In genomic region chr3:100590840-100591147, GRCh38 we compare ENCODE assay signal across 11 cellular contexts. TPM values are rescaled to one million over a fixed set of nuclear protein-coding genes. Genes with fewer than 3 reads are reported as not detected.
"Had no signal": no experiment of that assay in that cellular context is flagged by ENCODE, and none has a peak within 500 bp of the region (broad histone marks: within the 10 kb centered on the region; RNA-seq: fewer than 3 reads in every experiment).

No MANE protein-coding gene starts in this region.

- H3K4me1 ChIP-seq: lower lobe of right lung had no signal

- H3K27ac ChIP-seq: lower lobe of right lung had no signal

- H3K4me3 Mint-ChIP-seq: endodermal cell had no signal

- H3K9me3 Mint-ChIP-seq: immature natural killer cell; naive thymus-derived CD8-positive, alpha-beta T cell; T-helper 1 cell treated with Interleukin-12 subunit alpha and Interleukin-12 subunit beta and Interleukin-4 antibody, amounts not matched to agents 30 μg/mL and 1 μg/mL, for 36 hours had no signal

- H3K9me3 ChIP-seq: lower lobe of right lung had no signal

- H3K36me3 Mint-ChIP-seq: activated naive CD8-positive, alpha-beta T cell; immature natural killer cell; naive thymus-derived CD8-positive, alpha-beta T cell; type B pancreatic cell had no signal

- H3K27ac Mint-ChIP-seq: activated naive CD8-positive, alpha-beta T cell; endodermal cell; immature natural killer cell; T-helper 1 cell treated with Interleukin-12 subunit alpha and Interleukin-12 subunit beta and Interleukin-4 antibody, amounts not matched to agents 30 μg/mL and 1 μg/mL, for 36 hours; type B pancreatic cell had no signal

- H3K4me3 ChIP-seq: lower lobe of right lung had no signal

- DNase-seq: lower lobe of right lung had no signal

- H3K36me3 ChIP-seq: lower lobe of right lung had no signal

- H3K27me3 Mint-ChIP-seq: activated naive CD8-positive, alpha-beta T cell had no signal

RNA-seq across cellular contexts. Expression of gene ADGRG7, which starts 18.6 kb away (rescaled TPM):
- total RNA-seq: dermis microvascular lymphatic vessel endothelial cell; lower lobe of right lung; mononuclear cell; naive thymus-derived CD8-positive, alpha-beta T cell; omental fat pad had no signal
- polyA plus RNA-seq: esophagus; immature natural killer cell; naive thymus-derived CD8-positive, alpha-beta T cell had no signal
